13 cellular contexts compared by ENCODE assay signal in genomic region chr5:380701-381309, GRCh38. TPM values are rescaled to one million over a fixed set of nuclear protein-coding genes. Genes with fewer than 3 reads are reported as not detected.
DNase-seq lines count a peak whose midpoint lies in the region; ATAC-seq and TF ChIP-seq lines count a peak whose summit lies in the region.
"Had no signal": no experiment of that assay in that cellular context is flagged by ENCODE, and none has a peak within 500 bp of the region (broad histone marks: within the 10 kb centered on the region; RNA-seq: fewer than 3 reads in every experiment).

No MANE protein-coding gene starts in this region.

- H3K27ac ChIP-seq in aorta (ENCODE audit: low read depth in 1 of 2, low read length in 2 of 2), result no peak overlapping the region
- H3K27ac ChIP-seq: left lung had no signal

- H3K36me3 ChIP-seq in aorta (ENCODE audit: control insufficient read depth in 1 of 2, insufficient read depth in 2 of 2, low read length in 1 of 2), result no peaks in the 10 kb centered on the region
- H3K36me3 ChIP-seq: left lung had no signal

- peaks cover 82% of the 10 kb centered on the region for H3K4me1 Mint-ChIP-seq in stimulated activated naive CD8-positive, alpha-beta T cell treated with anti-CD3 and anti-CD28 coated beads, Interleukin-15, Interleukin-2, amounts not matched to agents 100 ng/mL and 50 ng/mL, for 24 hours (ENCODE audit: low read depth)
- peaks cover 68% of the 10 kb centered on the region for H3K4me1 Mint-ChIP-seq in activated naive CD8-positive, alpha-beta T cell treated with anti-CD3 and anti-CD28 coated beads for 36 hours

- peaks cover 2% of the 10 kb centered on the region for H3K9me3 ChIP-seq in aorta (ENCODE audit: control insufficient read depth, low read length)

- no peaks in the 10 kb centered on the region for H3K27me3 ChIP-seq in aorta (ENCODE audit: control insufficient read depth in 1 of 2, insufficient read depth in 2 of 2, low read length in 1 of 2)
- H3K27me3 ChIP-seq: left lung had no signal

- H3K4me3 ChIP-seq in lower leg skin (ENCODE audit: low read depth, poor library complexity, severe bottlenecking), result no peak overlapping the region
- H3K4me3 ChIP-seq in aorta (ENCODE audit: low read length in 2 of 2), result no peak overlapping the region
- H3K4me3 ChIP-seq: left lung had no signal

- peaks cover 19% of the 10 kb centered on the region for H3K9me3 Mint-ChIP-seq in stimulated activated naive CD8-positive, alpha-beta T cell treated with anti-CD3 and anti-CD28 coated beads, Interleukin-15, Interleukin-2, amounts not matched to agents 100 ng/mL and 50 ng/mL, for 24 hours
- peaks cover 34% of the 10 kb centered on the region for H3K9me3 Mint-ChIP-seq in activated naive CD8-positive, alpha-beta T cell treated with anti-CD3 and anti-CD28 coated beads for 36 hours

- H3K27me3 Mint-ChIP-seq in stimulated activated naive CD8-positive, alpha-beta T cell treated with anti-CD3 and anti-CD28 coated beads, Interleukin-15, Interleukin-2, amounts not matched to agents 100 ng/mL and 50 ng/mL, for 24 hours, result no peaks in the 10 kb centered on the region
- no peaks in the 10 kb centered on the region for H3K27me3 Mint-ChIP-seq in activated naive CD8-positive, alpha-beta T cell treated with anti-CD3 and anti-CD28 coated beads for 36 hours

- no peak for ATAC-seq in stimulated activated naive CD8-positive, alpha-beta T cell treated with anti-CD3 and anti-CD28 coated beads, Interleukin-15, Interleukin-2, amounts not matched to agents 100 U/mL and 50 U/mL, for 24 hours
- ATAC-seq in aorta (ENCODE audit: low FRiP score) (no peak), HG03175 (IDR thresholded peaks at IDR 0.05; ENCODE audit: unreplicated experiment) (no peak), HG02642 (IDR thresholded peaks at IDR 0.05; ENCODE audit: poor library complexity, unreplicated experiment) (no peak)
- ATAC-seq: left lung, PC-3 had no signal

- no peak for DNase-seq in stimulated activated naive CD8-positive, alpha-beta T cell treated with anti-CD3 and anti-CD28 coated beads, Interleukin-15, Interleukin-2, amounts not matched to agents 100 U/mL and 50 U/mL, for 24 hours
- DNase-seq in activated naive CD8-positive, alpha-beta T cell treated with anti-CD3 and anti-CD28 coated beads for 36 hours, result no peak
- DNase-seq in lower leg skin (ENCODE audit: low spot score in 2 of 2) (peak; percentile 12 to 68), aorta (peak; percentile 9 to 32), DMS53 treated with DMSO at 0.1 percent for 48 hours (lab: John Stamatoyannopoulos, UW; ENCODE audit: unreplicated experiment) (no peak)
- DNase-seq: activated gamma-delta T cell; left lung; PC-3; stimulated activated naive CD4-positive, alpha-beta T cell had no signal

- peak overlapping the region; percentile 10 for H3K27ac Mint-ChIP-seq in stimulated activated naive CD8-positive, alpha-beta T cell treated with anti-CD3 and anti-CD28 coated beads, Interleukin-15, Interleukin-2, amounts not matched to agents 100 ng/mL and 50 ng/mL, for 24 hours
- peak overlapping the region; percentile 77 for H3K27ac Mint-ChIP-seq in activated naive CD8-positive, alpha-beta T cell treated with anti-CD3 and anti-CD28 coated beads for 36 hours
- H3K27ac Mint-ChIP-seq: CD4-positive, alpha-beta T cell had no signal

- WGBS in lower leg skin, 2 donors, result 48 to 50% methylated on average over 2 of the region's 2 CpGs
- 79 to 82% methylated on average over 2 of the region's 2 CpGs for WGBS in aorta, 2 donors

- peaks cover 52% of the 10 kb centered on the region for H3K36me3 Mint-ChIP-seq in stimulated activated naive CD8-positive, alpha-beta T cell treated with anti-CD3 and anti-CD28 coated beads, Interleukin-15, Interleukin-2, amounts not matched to agents 100 ng/mL and 50 ng/mL, for 24 hours (ENCODE audit: low read depth)
- H3K36me3 Mint-ChIP-seq in activated naive CD8-positive, alpha-beta T cell treated with anti-CD3 and anti-CD28 coated beads for 36 hours, result peaks cover 80% of the 10 kb centered on the region

- no peak for TF ChIP-seq CTCF in lower leg skin (IDR thresholded peaks at IDR 0.05)

- H3K4me1 ChIP-seq in aorta (ENCODE audit: control insufficient read depth in 1 of 2, insufficient read depth in 2 of 2, low read length in 2 of 2), result no peaks in the 10 kb centered on the region
- H3K4me1 ChIP-seq: left lung had no signal

- intact Hi-C loops in lower leg skin (cut with DNase I; ENCODE audit: low total_unique reads), result no loop called here
- intact Hi-C loops in aorta (cut with DNase I), result no loop called here

- TF ChIP-seq POLR2A in lower leg skin (IDR thresholded peaks at IDR 0.05), result no peak

- no peak overlapping the region for H3K4me3 Mint-ChIP-seq in stimulated activated naive CD8-positive, alpha-beta T cell treated with anti-CD3 and anti-CD28 coated beads, Interleukin-15, Interleukin-2, amounts not matched to agents 100 ng/mL and 50 ng/mL, for 24 hours
- no peak overlapping the region for H3K4me3 Mint-ChIP-seq in activated naive CD8-positive, alpha-beta T cell treated with anti-CD3 and anti-CD28 coated beads for 36 hours
- H3K4me3 Mint-ChIP-seq: CD4-positive, alpha-beta T cell had no signal

RNA-seq across cellular contexts. Expression of gene AHRR, which starts 59.3 kb away (rescaled TPM):
- 10 to 100 TPM; 24.0 to 26.6 TPM for total RNA-seq in activated naive CD8-positive, alpha-beta T cell treated with anti-CD3 and anti-CD28 coated beads for 36 hours
- total RNA-seq in lower leg skin (10 to 100 TPM in 1 of 4 donors, 1 to 10 TPM in 3; 3.6 to 19.6 (median 6.0) TPM), aorta (1 to 10 TPM; 1.9 to 3.8 TPM)
- 1 to 10 TPM in 1 of 2 donors, under 1 TPM in 1; 0.13 to 1.6 TPM for polyA plus RNA-seq in aorta

Comparison
In these comparisons a context has a peak if more than half of its experiments do, and no peak if none do; other contexts are left out.
1. DNase-seq: peak in lower leg skin (2 of 2) and aorta (2 of 2); none in stimulated activated naive CD8-positive, alpha-beta T cell treated with anti-CD3 and anti-CD28 coated beads, Interleukin-15, Interleukin-2, amounts not matched to agents 100 U/mL and 50 U/mL, for 24 hours (single experiment), activated naive CD8-positive, alpha-beta T cell treated with anti-CD3 and anti-CD28 coated beads for 36 hours (single experiment) and DMS53 treated with DMSO at 0.1 percent for 48 hours (single experiment).